18 cellular contexts compared by ENCODE assay signal in the genomic region with DNA sequence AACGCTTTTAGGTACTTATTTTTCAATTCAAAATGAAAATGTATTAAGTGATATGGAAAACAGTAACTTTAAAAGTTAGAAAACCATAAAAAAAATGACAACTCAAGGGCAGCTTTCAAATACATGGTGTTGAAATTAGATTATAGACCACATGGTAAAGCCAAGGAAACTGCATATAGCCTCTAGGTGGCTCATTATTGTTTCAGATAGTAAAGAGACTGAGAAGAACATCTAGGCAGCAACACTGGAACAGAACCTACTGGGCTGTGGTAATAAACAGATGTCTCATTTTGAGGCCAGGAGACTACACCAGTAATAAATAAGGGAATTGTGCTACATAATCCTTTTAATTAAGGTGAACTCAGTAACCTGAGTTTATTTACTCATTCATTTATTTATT. TPM values are rescaled to one million over a fixed set of nuclear protein-coding genes. Genes with fewer than 3 reads are reported as not detected.
DNase-seq lines count a peak whose midpoint lies in the region; ATAC-seq and TF ChIP-seq lines count a peak whose summit lies in the region.
"Had no signal": no experiment of that assay in that cellular context is flagged by ENCODE, and none has a peak within 500 bp of the region (broad histone marks: within the 10 kb centered on the region; RNA-seq: fewer than 3 reads in every experiment).

No MANE protein-coding gene starts in this region.

- H3K4me3 Mint-ChIP-seq in activated naive CD8-positive, alpha-beta T cell, result no peak overlapping the region
- no peak overlapping the region for H3K4me3 Mint-ChIP-seq in activated naive CD8-positive, alpha-beta T cell treated with anti-CD3 and anti-CD28 coated beads for 36 hours
- H3K4me3 Mint-ChIP-seq in naive thymus-derived CD8-positive, alpha-beta T cell, result no peak overlapping the region
- H3K4me3 Mint-ChIP-seq: activated CD4-positive, alpha-beta memory T cell treated with anti-CD3 and anti-CD28 coated beads for 36 hours; activated naive CD4-positive, alpha-beta T cell treated with anti-CD3 and anti-CD28 coated beads, Interleukin-2, amount 50 U/mL, for 24 hours; activated T-cell treated with anti-CD3 and anti-CD28 coated beads, Interleukin-2, amount 50 U/mL, for 4 hours; IgD-negative memory B cell had no signal

- H3K4me1 Mint-ChIP-seq in activated naive CD8-positive, alpha-beta T cell (ENCODE audit: low read depth), result peaks cover 45% of the 10 kb centered on the region
- peaks cover 40% of the 10 kb centered on the region for H3K4me1 Mint-ChIP-seq in activated naive CD8-positive, alpha-beta T cell treated with anti-CD3 and anti-CD28 coated beads for 36 hours
- peaks cover 20 to 53% (median 42%) of the 10 kb centered on the region in 4 donors for H3K4me1 Mint-ChIP-seq in naive thymus-derived CD8-positive, alpha-beta T cell

- no peaks in the 10 kb centered on the region for H3K27me3 Mint-ChIP-seq in activated naive CD8-positive, alpha-beta T cell
- no peaks in the 10 kb centered on the region for H3K27me3 Mint-ChIP-seq in activated naive CD8-positive, alpha-beta T cell treated with anti-CD3 and anti-CD28 coated beads for 36 hours
- no peaks in the 10 kb centered on the region for H3K27me3 Mint-ChIP-seq in naive thymus-derived CD8-positive, alpha-beta T cell
- H3K27me3 Mint-ChIP-seq: activated CD4-positive, alpha-beta memory T cell treated with anti-CD3 and anti-CD28 coated beads for 36 hours; activated naive CD4-positive, alpha-beta T cell treated with anti-CD3 and anti-CD28 coated beads, Interleukin-2, amount 50 U/mL, for 24 hours; IgD-negative memory B cell had no signal

- no peak overlapping the region for H3K4me3 ChIP-seq in choroid plexus epithelial cell (ENCODE audit: low read depth, low read length)
- H3K4me3 ChIP-seq: coronary artery, PC-9, testis had no signal

- peaks cover 32% of the 10 kb centered on the region for H3K36me3 Mint-ChIP-seq in activated naive CD8-positive, alpha-beta T cell
- H3K36me3 Mint-ChIP-seq in activated naive CD8-positive, alpha-beta T cell treated with anti-CD3 and anti-CD28 coated beads for 36 hours, result peaks cover 54% of the 10 kb centered on the region
- peaks cover 17 to 58% (median 49%) of the 10 kb centered on the region in 3 donors for H3K36me3 Mint-ChIP-seq in naive thymus-derived CD8-positive, alpha-beta T cell

- H3K27ac Mint-ChIP-seq in activated naive CD8-positive, alpha-beta T cell, result peak overlapping the region; percentile 22
- H3K27ac Mint-ChIP-seq in activated naive CD8-positive, alpha-beta T cell treated with anti-CD3 and anti-CD28 coated beads for 36 hours, result no peak overlapping the region
- H3K27ac Mint-ChIP-seq in naive thymus-derived CD8-positive, alpha-beta T cell, result no peak overlapping the region
- H3K27ac Mint-ChIP-seq: activated CD4-positive, alpha-beta memory T cell treated with anti-CD3 and anti-CD28 coated beads for 36 hours; activated naive CD4-positive, alpha-beta T cell treated with anti-CD3 and anti-CD28 coated beads, Interleukin-2, amount 50 U/mL, for 24 hours; IgD-negative memory B cell had no signal

- no peak for ATAC-seq in naive thymus-derived CD8-positive, alpha-beta T cell
- ATAC-seq: activated T-cell treated with anti-CD3 and anti-CD28 coated beads, Interleukin-2, amount 50 U/mL, for 4 hours had no signal

- POLR2A ChIA-PET in naive thymus-derived CD8-positive, alpha-beta T cell (lab: Charles Lee), result no interaction called here

- H3K9me3 Mint-ChIP-seq in activated naive CD8-positive, alpha-beta T cell (ENCODE audit: low read depth), result peaks cover 3% of the 10 kb centered on the region
- H3K9me3 Mint-ChIP-seq in activated naive CD8-positive, alpha-beta T cell treated with anti-CD3 and anti-CD28 coated beads for 36 hours, result peaks cover 24% of the 10 kb centered on the region
- peaks cover 0 to 31% (median 20%) of the 10 kb centered on the region in 9 donors for H3K9me3 Mint-ChIP-seq in naive thymus-derived CD8-positive, alpha-beta T cell

- no peak for DNase-seq in activated naive CD8-positive, alpha-beta T cell treated with anti-CD3 and anti-CD28 coated beads for 36 hours
- DNase-seq in OCI-M1 (lab: John Stamatoyannopoulos, UW) (peak; percentile 5), choroid plexus epithelial cell (ENCODE audit: low read depth) (peak; percentile 31), NOMO-1 treated with DMSO at 0.1 percent for 48 hours (lab: John Stamatoyannopoulos, UW; ENCODE audit: unreplicated experiment) (no peak), GM19238 (ENCODE audit: insufficient read length, low spot score) (no peak)
- DNase-seq in activated CD8-positive, alpha-beta memory T cell treated with anti-CD3 and anti-CD28 coated beads for 24 hours, result no peak
- DNase-seq in naive thymus-derived CD8-positive, alpha-beta T cell, result no peak
- DNase-seq: activated CD4-positive, alpha-beta memory T cell treated with anti-CD3 and anti-CD28 coated beads for 36 hours; activated T-cell treated with anti-CD3 and anti-CD28 coated beads, Interleukin-2, amount 50 U/mL, for 4 hours; H7; NCI-H1092 treated with DMSO at 0.1 percent for 48 hours; NCI-H526; PC-9; testis had no signal

- TF ChIP-seq CTCF in choroid plexus epithelial cell (conservative IDR thresholded peaks at IDR 0.05; ENCODE audit: low read depth, low read length), result peak; percentile 30

RNA-seq across cellular contexts. Expression of gene FBXO33, which starts 13.0 kb away (rescaled TPM):
- total RNA-seq in activated naive CD8-positive, alpha-beta T cell treated with anti-CD3 and anti-CD28 coated beads for 36 hours, result 10 to 100 TPM; 21.8 TPM
- total RNA-seq in naive thymus-derived CD8-positive, alpha-beta T cell, result 10 to 100 TPM; 29.9 to 31.6 TPM
- 10 to 100 TPM; 14.7 to 24.1 (median 19.3) TPM for polyA plus RNA-seq in naive thymus-derived CD8-positive, alpha-beta T cell

Comparison
In these comparisons a context has a peak if more than half of its experiments do, and no peak if none do; other contexts are left out.
1. DNase-seq: peak in OCI-M1 (single experiment) and choroid plexus epithelial cell (single experiment); none in activated naive CD8-positive, alpha-beta T cell treated with anti-CD3 and anti-CD28 coated beads for 36 hours (single experiment), activated CD8-positive, alpha-beta memory T cell treated with anti-CD3 and anti-CD28 coated beads for 24 hours (single experiment), NOMO-1 treated with DMSO at 0.1 percent for 48 hours (single experiment), GM19238 (single experiment) and naive thymus-derived CD8-positive, alpha-beta T cell (0 of 10).